23 cellular contexts compared by ENCODE assay signal in the genomic region with DNA sequence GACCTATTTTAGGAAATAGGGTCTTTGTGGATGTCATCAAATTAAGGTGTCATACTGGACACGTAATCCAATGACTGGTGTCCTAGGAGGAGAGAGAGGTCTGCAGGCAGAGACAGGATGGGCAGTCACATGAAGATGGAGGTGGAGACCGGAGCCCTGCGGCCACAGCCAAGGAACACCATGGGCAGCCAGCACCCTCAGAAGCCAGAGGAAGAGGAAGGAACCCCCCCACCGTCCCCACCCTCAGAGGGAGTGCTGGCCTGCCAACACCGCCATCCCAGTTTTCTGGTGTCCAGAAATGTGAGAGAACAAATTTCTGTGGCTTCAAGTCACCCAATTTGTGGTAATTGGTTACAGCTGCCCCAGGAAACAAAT.
A peak's percentile ranks its signal among the peaks of the same experiment; 100 is the strongest.
DNase-seq lines count a peak whose midpoint lies in the region; ATAC-seq and TF ChIP-seq lines count a peak whose summit lies in the region.
"Had no signal": no experiment of that assay in that cellular context is flagged by ENCODE, and none has a peak within 500 bp of the region (broad histone marks: within the 10 kb centered on the region; RNA-seq: fewer than 3 reads in every experiment).

No MANE protein-coding gene starts in this region.

- TF ChIP-seq RAD21 in SK-N-SH (IDR thresholded peaks at IDR 0.05; ENCODE audit: low read length): no peak

- TF ChIP-seq EP300 in SK-N-SH (IDR thresholded peaks at IDR 0.05; ENCODE audit: borderline replicate concordance in 1 of 2, low read depth in 1 of 2, low read length in 1 of 2): no peak

- no peaks in the 10 kb centered on the region for H3K27me3 ChIP-seq in SK-N-SH (ENCODE audit: insufficient read depth)

- H3K36me3 ChIP-seq in SK-N-SH (replicated peaks in 1 of 2; ENCODE audit: control insufficient read depth in 1 of 2, insufficient read depth in 2 of 2, low read length in 1 of 2): no peaks in the 10 kb centered on the region
- H3K36me3 ChIP-seq: SJSA1 had no signal

- H3K9me2 ChIP-seq in SK-N-SH: no peaks in the 10 kb centered on the region

- no peaks in the 10 kb centered on the region for H3K27me3 Mint-ChIP-seq in activated CD8-positive, alpha-beta memory T cell treated with anti-CD3 and anti-CD28 coated beads, Interleukin-2, amount 10 ng/mL, durations not matched to agents 7 days and 5 days
- peaks cover 20% of the 10 kb centered on the region for H3K27me3 Mint-ChIP-seq in type B pancreatic cell
- H3K27me3 Mint-ChIP-seq in activated T-cell treated with anti-CD3 and anti-CD28 coated beads, Interleukin-2, amount 50 U/mL, for 4 hours (ENCODE audit: low read depth): peaks cover 4% of the 10 kb centered on the region

- peak; percentile 7 for DNase-seq in activated CD8-positive, alpha-beta memory T cell treated with anti-CD3 and anti-CD28 coated beads, Interleukin-2, amount 10 ng/mL, durations not matched to agents 7 days and 5 days
- DNase-seq in activated CD8-positive, alpha-beta memory T cell treated with anti-CD3 and anti-CD28 coated beads for 24 hours: no peak
- DNase-seq in coronary artery (ENCODE audit: low spot score) (peak; percentile 58), myocyte (ENCODE audit: low read depth) (peak; percentile 71), type B pancreatic cell (ENCODE audit: extremely low spot score, unreplicated experiment) (peak; percentile 25), SK-N-SH (no peak)
- DNase-seq in activated T-cell treated with anti-CD3 and anti-CD28 coated beads, Interleukin-2, amount 50 U/mL, for 4 hours: no peak
- DNase-seq: 8988T; Calu3; CD8-positive, alpha-beta memory T cell; DMS153; IMR-90; NCI-H1105; NCI-H2029 treated with DMSO at 0.1 percent for 48 hours; NCI-H2171; NCI-H345; NCI-H524; NCI-H82; OCI-M1 had no signal

- peaks cover 0 to 6% of the 10 kb centered on the region in 2 experiments; a peak in 1 of 4 replicates for H3K4me1 ChIP-seq in SK-N-SH (ENCODE audit: control insufficient read depth in 1 of 2, insufficient read depth in 2 of 2, low read depth in 1 of 2, low read length in 1 of 2)
- H3K4me1 ChIP-seq: SJSA1 had no signal

- H3K4me3 ChIP-seq in coronary artery (no peak overlapping the region), SK-N-SH (ENCODE audit: low read depth in 2 of 2, low read length in 1 of 2) (no peak overlapping the region)
- H3K4me3 ChIP-seq: SJSA1 had no signal

- no peaks in the 10 kb centered on the region for H3K9me3 Mint-ChIP-seq in activated CD8-positive, alpha-beta memory T cell treated with anti-CD3 and anti-CD28 coated beads, Interleukin-2, amount 10 ng/mL, durations not matched to agents 7 days and 5 days (ENCODE audit: low read depth)
- H3K9me3 Mint-ChIP-seq in type B pancreatic cell: no peaks in the 10 kb centered on the region
- no peaks in the 10 kb centered on the region for H3K9me3 Mint-ChIP-seq in activated T-cell treated with anti-CD3 and anti-CD28 coated beads, Interleukin-2, amount 50 U/mL, for 4 hours
- H3K9me3 Mint-ChIP-seq: CD8-positive, alpha-beta memory T cell had no signal

- no peaks in the 10 kb centered on the region for H3K36me3 Mint-ChIP-seq in activated CD8-positive, alpha-beta memory T cell treated with anti-CD3 and anti-CD28 coated beads, Interleukin-2, amount 10 ng/mL, durations not matched to agents 7 days and 5 days
- no peaks in the 10 kb centered on the region for H3K36me3 Mint-ChIP-seq in type B pancreatic cell
- H3K36me3 Mint-ChIP-seq in activated T-cell treated with anti-CD3 and anti-CD28 coated beads, Interleukin-2, amount 50 U/mL, for 4 hours (ENCODE audit: insufficient read depth): no peaks in the 10 kb centered on the region
- H3K36me3 Mint-ChIP-seq: CD8-positive, alpha-beta memory T cell had no signal

- H3K9me3 ChIP-seq in SK-N-SH: no peaks in the 10 kb centered on the region
- H3K9me3 ChIP-seq: SJSA1 had no signal

- TF ChIP-seq CTCF in coronary artery (IDR thresholded peaks at IDR 0.05) (no peak), type B pancreatic cell (conservative IDR thresholded peaks at IDR 0.05) (no peak), SK-N-SH (IDR thresholded peaks at IDR 0.05) (no peak)

- POLR2A ChIA-PET in SK-N-SH (lab: Yijun Ruan, JAX): no interaction called here

- H2AFZ ChIP-seq in SK-N-SH (ENCODE audit: low read depth): no peak overlapping the region

- 67% methylated on average over 3 of the region's 5 CpGs for WGBS in SK-N-SH (ENCODE audit: low lambda C conversion rate)

- H3K27ac Mint-ChIP-seq in activated CD8-positive, alpha-beta memory T cell treated with anti-CD3 and anti-CD28 coated beads, Interleukin-2, amount 10 ng/mL, durations not matched to agents 7 days and 5 days: no peak overlapping the region
- no peak overlapping the region for H3K27ac Mint-ChIP-seq in type B pancreatic cell
- H3K27ac Mint-ChIP-seq: CD8-positive, alpha-beta memory T cell had no signal

- no peaks in the 10 kb centered on the region for H3K79me2 ChIP-seq in SK-N-SH (ENCODE audit: insufficient read depth)

- no peaks in the 10 kb centered on the region for H3K4me1 Mint-ChIP-seq in activated CD8-positive, alpha-beta memory T cell treated with anti-CD3 and anti-CD28 coated beads, Interleukin-2, amount 10 ng/mL, durations not matched to agents 7 days and 5 days
- peaks cover 4% of the 10 kb centered on the region for H3K4me1 Mint-ChIP-seq in type B pancreatic cell (ENCODE audit: unreplicated experiment)
- no peaks in the 10 kb centered on the region for H3K4me1 Mint-ChIP-seq in activated T-cell treated with anti-CD3 and anti-CD28 coated beads, Interleukin-2, amount 50 U/mL, for 4 hours (ENCODE audit: low read depth)
- H3K4me1 Mint-ChIP-seq: CD8-positive, alpha-beta memory T cell had no signal

- H3K4me2 ChIP-seq in SK-N-SH: no peak overlapping the region
- H3K4me2 ChIP-seq: KMS-11 had no signal

- no peak overlapping the region for H3K9ac ChIP-seq in SK-N-SH
- H3K9ac ChIP-seq: KMS-11 had no signal

- H3K27ac ChIP-seq in coronary artery: no peak overlapping the region
- H3K27ac ChIP-seq in SK-N-SH (ENCODE audit: low read depth in 2 of 2, low read length in 1 of 2): no peak overlapping the region
- H3K27ac ChIP-seq: C4-2B, KMS-11, SJSA1 had no signal

- H3F3A ChIP-seq in SK-N-SH (replicated peaks; ENCODE audit: insufficient read depth): no peaks in the 10 kb centered on the region

- CTCF ChIA-PET in activated CD8-positive, alpha-beta memory T cell treated with anti-CD3 and anti-CD28 coated beads, Interleukin-2, amount 10 ng/mL, durations not matched to agents 7 days and 5 days (lab: Charles Lee): no interaction called here
- CTCF ChIA-PET in SK-N-SH (lab: Yijun Ruan, JAX): no interaction called here

- no peak for ATAC-seq in activated CD8-positive, alpha-beta memory T cell treated with anti-CD3 and anti-CD28 coated beads, Interleukin-2, amount 10 ng/mL, durations not matched to agents 7 days and 5 days
- ATAC-seq in activated T-cell treated with anti-CD3 and anti-CD28 coated beads, Interleukin-2, amount 50 U/mL, for 4 hours: no peak
- ATAC-seq in GM19324 (IDR thresholded peaks at IDR 0.05; ENCODE audit: low FRiP score, unreplicated experiment): no peak

- H3K4me3 Mint-ChIP-seq in activated CD8-positive, alpha-beta memory T cell treated with anti-CD3 and anti-CD28 coated beads, Interleukin-2, amount 10 ng/mL, durations not matched to agents 7 days and 5 days: no peak overlapping the region
- no peak overlapping the region for H3K4me3 Mint-ChIP-seq in type B pancreatic cell
- H3K4me3 Mint-ChIP-seq in activated T-cell treated with anti-CD3 and anti-CD28 coated beads, Interleukin-2, amount 50 U/mL, for 4 hours: no peak overlapping the region
- H3K4me3 Mint-ChIP-seq: CD8-positive, alpha-beta memory T cell had no signal

- no peaks in the 10 kb centered on the region for H4K20me1 ChIP-seq in SK-N-SH (ENCODE audit: insufficient read depth)

TF ChIP-seq in SK-N-SH, 30 proteins besides CTCF, POLR2A, EP300 and RAD21 (continues in another document):
- TF ChIP-seq TCF12 (IDR thresholded peaks at IDR 0.05) (no peak), YY1 (IDR thresholded peaks at IDR 0.05; ENCODE audit: low read depth) (no peak), RXRA (IDR thresholded peaks at IDR 0.05; ENCODE audit: borderline replicate concordance, low read depth) (no peak), GABPA (IDR thresholded peaks at IDR 0.05; ENCODE audit: low read depth) (no peak), USF2 (IDR thresholded peaks at IDR 0.05; ENCODE audit: borderline replicate concordance, low read depth, low read length) (no peak), CHD2 (IDR thresholded peaks at IDR 0.05; ENCODE audit: low read length, partially characterized antibody) (no peak)
- TF ChIP-seq, protein P1, sequence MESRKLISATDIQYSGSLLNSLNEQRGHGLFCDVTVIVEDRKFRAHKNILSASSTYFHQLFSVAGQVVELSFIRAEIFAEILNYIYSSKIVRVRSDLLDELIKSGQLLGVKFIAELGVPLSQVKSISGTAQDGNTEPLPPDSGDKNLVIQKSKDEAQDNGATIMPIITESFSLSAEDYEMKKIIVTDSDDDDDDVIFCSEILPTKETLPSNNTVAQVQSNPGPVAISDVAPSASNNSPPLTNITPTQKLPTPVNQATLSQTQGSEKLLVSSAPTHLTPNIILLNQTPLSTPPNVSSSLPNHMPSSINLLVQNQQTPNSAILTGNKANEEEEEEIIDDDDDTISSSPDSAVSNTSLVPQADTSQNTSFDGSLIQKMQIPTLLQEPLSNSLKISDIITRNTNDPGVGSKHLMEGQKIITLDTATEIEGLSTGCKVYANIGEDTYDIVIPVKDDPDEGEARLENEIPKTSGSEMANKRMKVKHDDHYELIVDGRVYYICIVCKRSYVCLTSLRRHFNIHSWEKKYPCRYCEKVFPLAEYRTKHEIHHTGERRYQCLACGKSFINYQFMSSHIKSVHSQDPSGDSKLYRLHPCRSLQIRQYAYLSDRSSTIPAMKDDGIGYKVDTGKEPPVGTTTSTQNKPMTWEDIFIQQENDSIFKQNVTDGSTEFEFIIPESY (IDR thresholded peaks at IDR 0.05; ENCODE audit: borderline replicate concordance, low read depth): no peak

Comparison
In these comparisons a context has a peak if more than half of its experiments do, and no peak if none do; other contexts are left out.
1. DNase-seq: peak in activated CD8-positive, alpha-beta memory T cell treated with anti-CD3 and anti-CD28 coated beads, Interleukin-2, amount 10 ng/mL, durations not matched to agents 7 days and 5 days (single experiment), coronary artery (single experiment), myocyte (single experiment) and type B pancreatic cell (single experiment); none in activated CD8-positive, alpha-beta memory T cell treated with anti-CD3 and anti-CD28 coated beads for 24 hours (single experiment), SK-N-SH (single experiment) and activated T-cell treated with anti-CD3 and anti-CD28 coated beads, Interleukin-2, amount 50 U/mL, for 4 hours (single experiment).